ENCODE assay signal across 8 cellular contexts in the genomic region with DNA sequence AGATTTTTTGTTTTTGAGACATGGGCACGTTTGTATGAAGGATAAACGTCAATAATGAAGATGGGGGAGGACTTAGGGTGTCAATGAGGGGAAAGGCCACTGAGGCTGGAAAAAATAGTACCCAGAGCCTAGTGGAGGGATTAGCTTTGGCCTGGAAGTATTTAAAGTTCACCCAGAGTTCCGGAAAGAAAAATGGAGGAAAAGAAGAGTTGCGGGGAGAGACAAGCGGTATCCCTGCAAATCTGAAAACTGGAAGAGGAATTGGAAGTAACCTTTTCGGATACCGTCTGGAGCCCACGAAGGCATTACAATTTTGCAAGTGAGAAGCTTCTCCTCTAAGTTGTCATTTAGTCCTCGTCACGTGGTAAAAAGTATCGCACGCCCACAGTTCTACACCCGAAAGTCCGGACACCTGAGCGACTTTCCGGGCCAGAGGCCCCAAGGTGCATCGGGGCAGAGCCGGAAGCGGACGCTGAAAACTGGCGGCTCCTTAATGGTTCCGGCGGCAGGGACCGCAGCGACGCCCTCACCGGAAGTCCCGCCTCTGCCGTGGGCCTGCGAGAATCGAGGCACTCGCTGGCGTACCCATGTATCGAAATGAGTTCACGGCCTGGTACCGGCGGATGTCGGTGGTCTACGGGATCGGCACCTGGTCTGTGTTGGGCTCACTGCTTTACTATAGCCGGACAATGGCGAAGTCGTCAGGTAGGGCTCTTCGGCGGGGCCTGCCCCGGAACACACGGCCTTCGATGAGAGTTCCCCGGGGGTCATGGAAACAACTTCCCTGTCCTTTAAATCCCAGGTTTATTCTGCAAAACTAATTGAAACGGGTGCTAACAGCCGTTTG. TPM values are rescaled to one million over a fixed set of nuclear protein-coding genes. Genes with fewer than 3 reads are reported as not detected.
DNase-seq lines count a peak whose midpoint lies in the region; ATAC-seq and TF ChIP-seq lines count a peak whose summit lies in the region.

A gene with protein sequence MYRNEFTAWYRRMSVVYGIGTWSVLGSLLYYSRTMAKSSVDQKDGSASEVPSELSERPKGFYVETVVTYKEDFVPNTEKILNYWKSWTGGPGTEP (plus strand): TSS at position 541 of the 847 bp plus-strand sequence. CDS start 47 bp downstream, at position 588.

- peak; percentile 99 for ATAC-seq in GM18909 (IDR thresholded peaks at IDR 0.05; ENCODE audit: poor library complexity, unreplicated experiment)
- peak; percentile 99 for ATAC-seq in HG03175 (IDR thresholded peaks at IDR 0.05; ENCODE audit: unreplicated experiment)
- peak; percentile 98 for ATAC-seq in WTC11

- 0 to 1% (median 1%) methylated on average over 46 to 51 of the region's 51 CpGs for WGBS in spleen, 5 donors

- H3K27ac Mint-ChIP-seq in WTC11: peak within 1 kb of the TSS; percentile 95
- peak within 1 kb of the TSS; percentile 98 to 99 (median 98) for H3K27ac Mint-ChIP-seq in immature natural killer cell

- H3K4me1 Mint-ChIP-seq in WTC11 (peaks cover 6% of the 10 kb centered on the region; the same call in 1 of the 2 replicates), immature natural killer cell (peaks cover 21 to 27% of the 10 kb centered on the region in 2 donors)

- H3K4me3 ChIP-seq in AG04450 (ENCODE audit: low read depth, low read length) (peak within 1 kb of the TSS; percentile 85), cardiac fibroblast (replicated peaks in 1 of 2; ENCODE audit: low read depth in 2 of 2, low read length in 2 of 2) (peak within 1 kb of the TSS; percentile 61 to 69), spleen (peak within 1 kb of the TSS; percentile 43 to 80 (median 65))

- H3K36me3 Mint-ChIP-seq in WTC11: peaks cover 27% of the 10 kb centered on the region
- peaks cover 10 to 25% (median 15%) of the 10 kb centered on the region in 3 donors for H3K36me3 Mint-ChIP-seq in immature natural killer cell

- H3K4me1 ChIP-seq in spleen: peaks cover 9 to 36% (median 20%) of the 10 kb centered on the region in 6 donors

- peaks cover 0 to 50% (median 25%) of the 10 kb centered on the region in 6 donors for H3K36me3 ChIP-seq in spleen

- H3K27ac ChIP-seq in AG04450 (ENCODE audit: low read depth, low read length) (peak within 1 kb of the TSS; percentile 52), spleen (peak within 1 kb of the TSS; percentile 76 to 93 (median 90))

- POLR2A ChIA-PET in AG04450 (lab: Yijun Ruan, JAX) (interaction anchor here (0.7 to 0.8 kb wide), 2 partner anchors 13 to 60 kb away, joined by 3 to 4 read pairs; no protein-coding TSS in a partner anchor), WTC11 (lab: Charles Lee) (interaction anchor here (1.2 to 1.8 kb wide), 2 partner anchors 22 to 60 kb away, joined by 3 to 6 read pairs; no protein-coding TSS in a partner anchor)

- CTCF ChIA-PET in AG04450 (lab: Charles Lee) (no interaction called here), WTC11 (lab: Charles Lee) (no interaction called here)

- no peaks in the 10 kb centered on the region for H3K27me3 Mint-ChIP-seq in WTC11 (ENCODE audit: low read depth)
- peaks cover 8 to 9% (median 8%) of the 10 kb centered on the region in 3 donors for H3K27me3 Mint-ChIP-seq in immature natural killer cell (ENCODE audit: low read depth in 3 of 3)

- H3K9me3 ChIP-seq in AG04450 (ENCODE audit: control insufficient read depth, insufficient read depth, low read length) (no peaks in the 10 kb centered on the region), spleen (peaks cover 0 to 5% (median 0%) of the 10 kb centered on the region in 8 donors)

- intact Hi-C loops in spleen (cut with DNase I; ENCODE audit: low total_unique reads): loop anchor here (10.0 kb wide), 1 partner anchor 62 kb away; a partner anchor contains a TSS

- H3K9me3 Mint-ChIP-seq in WTC11 (no peaks in the 10 kb centered on the region), immature natural killer cell (no peaks in the 10 kb centered on the region)

- H3K27me3 ChIP-seq in AG04450 (ENCODE audit: control insufficient read depth, insufficient read depth, low read length): no peaks in the 10 kb centered on the region
- H3K27me3 ChIP-seq in spleen (replicated peaks in 1 of 7): no peaks in the 10 kb centered on the region

- peak; percentile 66 for DNase-seq in AG04450 (ENCODE audit: low read depth, low spot score)
- DNase-seq in NCI-H226: peak; percentile 93
- peak; percentile 88 for DNase-seq in WTC11 (ENCODE audit: low spot score)
- peak; percentile 88 to 89 for DNase-seq in cardiac fibroblast (ENCODE audit: low read depth in 2 of 2)
- peak; percentile 88 to 92 (median 91) for DNase-seq in immature natural killer cell
- peak; percentile 99 for DNase-seq in spleen

- no peak for TF ChIP-seq POLR2A in spleen (IDR thresholded peaks at IDR 0.05)

- H3K4me3 Mint-ChIP-seq in WTC11 (peak within 1 kb of the TSS; percentile 90), immature natural killer cell (peak within 1 kb of the TSS; percentile 91 to 99 (median 98))

- no peak for TF ChIP-seq CTCF in AG04450 (IDR thresholded peaks at IDR 0.05; ENCODE audit: low read depth, low read length)
- TF ChIP-seq CTCF in WTC11 (IDR thresholded peaks at IDR 0.05): no peak
- no peak for TF ChIP-seq CTCF in cardiac fibroblast (IDR thresholded peaks at IDR 0.05; ENCODE audit: low read depth, low read length)
- TF ChIP-seq CTCF in spleen (IDR thresholded peaks at IDR 0.05 in 8 of 11, conservative IDR thresholded peaks at IDR 0.05 in 3 of 11): no peak

TF ChIP-seq in WTC11, 78 proteins besides CTCF, POLR2A, EP300 and RAD21 (continues in another document):
- TF ChIP-seq, protein P1, sequence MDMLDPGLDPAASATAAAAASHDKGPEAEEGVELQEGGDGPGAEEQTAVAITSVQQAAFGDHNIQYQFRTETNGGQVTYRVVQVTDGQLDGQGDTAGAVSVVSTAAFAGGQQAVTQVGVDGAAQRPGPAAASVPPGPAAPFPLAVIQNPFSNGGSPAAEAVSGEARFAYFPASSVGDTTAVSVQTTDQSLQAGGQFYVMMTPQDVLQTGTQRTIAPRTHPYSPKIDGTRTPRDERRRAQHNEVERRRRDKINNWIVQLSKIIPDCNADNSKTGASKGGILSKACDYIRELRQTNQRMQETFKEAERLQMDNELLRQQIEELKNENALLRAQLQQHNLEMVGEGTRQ (CRISPR knock-in tag; IDR thresholded peaks at IDR 0.05): peak; percentile 84
- TF ChIP-seq, protein P2, sequence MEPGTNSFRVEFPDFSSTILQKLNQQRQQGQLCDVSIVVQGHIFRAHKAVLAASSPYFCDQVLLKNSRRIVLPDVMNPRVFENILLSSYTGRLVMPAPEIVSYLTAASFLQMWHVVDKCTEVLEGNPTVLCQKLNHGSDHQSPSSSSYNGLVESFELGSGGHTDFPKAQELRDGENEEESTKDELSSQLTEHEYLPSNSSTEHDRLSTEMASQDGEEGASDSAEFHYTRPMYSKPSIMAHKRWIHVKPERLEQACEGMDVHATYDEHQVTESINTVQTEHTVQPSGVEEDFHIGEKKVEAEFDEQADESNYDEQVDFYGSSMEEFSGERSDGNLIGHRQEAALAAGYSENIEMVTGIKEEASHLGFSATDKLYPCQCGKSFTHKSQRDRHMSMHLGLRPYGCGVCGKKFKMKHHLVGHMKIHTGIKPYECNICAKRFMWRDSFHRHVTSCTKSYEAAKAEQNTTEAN (CRISPR knock-in tag; IDR thresholded peaks at IDR 0.05): peak; percentile 48; the same call in 1 of the 2 replicates
- TF ChIP-seq, protein P3, sequence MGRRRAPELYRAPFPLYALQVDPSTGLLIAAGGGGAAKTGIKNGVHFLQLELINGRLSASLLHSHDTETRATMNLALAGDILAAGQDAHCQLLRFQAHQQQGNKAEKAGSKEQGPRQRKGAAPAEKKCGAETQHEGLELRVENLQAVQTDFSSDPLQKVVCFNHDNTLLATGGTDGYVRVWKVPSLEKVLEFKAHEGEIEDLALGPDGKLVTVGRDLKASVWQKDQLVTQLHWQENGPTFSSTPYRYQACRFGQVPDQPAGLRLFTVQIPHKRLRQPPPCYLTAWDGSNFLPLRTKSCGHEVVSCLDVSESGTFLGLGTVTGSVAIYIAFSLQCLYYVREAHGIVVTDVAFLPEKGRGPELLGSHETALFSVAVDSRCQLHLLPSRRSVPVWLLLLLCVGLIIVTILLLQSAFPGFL (CRISPR knock-in tag; IDR thresholded peaks at IDR 0.05; ENCODE audit: borderline replicate concordance): 0 out of 2 replicates have a peak, but pooled peaks have one; percentile 23
- TF ChIP-seq ZNF232 (CRISPR knock-in tag; IDR thresholded peaks at IDR 0.05): peak; percentile 31; the same call in 1 of the 2 replicates
- TF ChIP-seq CREB1 (CRISPR knock-in tag; IDR thresholded peaks at IDR 0.05): 0 out of 2 replicates have a peak, but pooled peaks have one; percentile 50
- 0 out of 2 replicates have a peak, but pooled peaks have one; percentile 71 for TF ChIP-seq CBFB (CRISPR knock-in tag; IDR thresholded peaks at IDR 0.05; ENCODE audit: low read depth)
- peak; percentile 59; the same call in 1 of the 2 replicates for TF ChIP-seq TEAD1 (CRISPR knock-in tag; IDR thresholded peaks at IDR 0.05)
- TF ChIP-seq SP1 (CRISPR knock-in tag; conservative IDR thresholded peaks at IDR 0.05): peak; percentile 74
- TF ChIP-seq, protein P4, sequence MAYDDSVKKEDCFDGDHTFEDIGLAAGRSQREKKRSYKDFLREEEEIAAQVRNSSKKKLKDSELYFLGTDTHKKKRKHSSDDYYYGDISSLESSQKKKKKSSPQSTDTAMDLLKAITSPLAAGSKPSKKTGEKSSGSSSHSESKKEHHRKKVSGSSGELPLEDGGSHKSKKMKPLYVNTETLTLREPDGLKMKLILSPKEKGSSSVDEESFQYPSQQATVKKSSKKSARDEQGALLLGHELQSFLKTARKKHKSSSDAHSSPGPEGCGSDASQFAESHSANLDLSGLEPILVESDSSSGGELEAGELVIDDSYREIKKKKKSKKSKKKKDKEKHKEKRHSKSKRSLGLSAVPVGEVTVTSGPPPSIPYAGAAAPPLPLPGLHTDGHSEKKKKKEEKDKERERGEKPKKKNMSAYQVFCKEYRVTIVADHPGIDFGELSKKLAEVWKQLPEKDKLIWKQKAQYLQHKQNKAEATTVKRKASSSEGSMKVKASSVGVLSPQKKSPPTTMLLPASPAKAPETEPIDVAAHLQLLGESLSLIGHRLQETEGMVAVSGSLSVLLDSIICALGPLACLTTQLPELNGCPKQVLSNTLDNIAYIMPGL (CRISPR knock-in tag; IDR thresholded peaks at IDR 0.05): no peak
- TF ChIP-seq, protein P5, sequence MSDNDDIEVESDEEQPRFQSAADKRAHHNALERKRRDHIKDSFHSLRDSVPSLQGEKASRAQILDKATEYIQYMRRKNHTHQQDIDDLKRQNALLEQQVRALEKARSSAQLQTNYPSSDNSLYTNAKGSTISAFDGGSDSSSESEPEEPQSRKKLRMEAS (CRISPR knock-in tag; IDR thresholded peaks at IDR 0.05): peak; percentile 73
- TF ChIP-seq FOXK1 (CRISPR knock-in tag; IDR thresholded peaks at IDR 0.05): peak; percentile 85
- peak; percentile 62; the same call in 1 of the 2 replicates for TF ChIP-seq FOXP1 (CRISPR knock-in tag; IDR thresholded peaks at IDR 0.05; ENCODE audit: borderline replicate concordance)

RNA-seq across cellular contexts. Expression of the gene that starts here (rescaled TPM):
- polyA plus RNA-seq in AG04450 (2011; rRNA removed) (113 and 138 TPM in 2 replicates), immature natural killer cell (100 to 1,000 TPM; 175 to 216 (median 181) TPM), spleen (100 to 1,000 TPM; 116 to 127 (median 126) TPM)
- 81.9 and 122 TPM in 2 replicates for polyA minus RNA-seq in AG04450 (2011; rRNA and poly(A)+ RNA removed)
- total RNA-seq in WTC11 (2021) (71.9 to 78.1 TPM (median 77.4 TPM) in 3 replicates), spleen (100 to 1,000 TPM in 1 of 7 donors, 10 to 100 TPM in 6; 36.5 to 104 (median 47.7) TPM)

Comparison
In these comparisons a context has a peak if more than half of its experiments do, and no peak if none do; other contexts are left out.
1. Peak in every context shown above with its lines: DNase-seq, ATAC-seq, H3K4me3 ChIP-seq and H3K27ac ChIP-seq.